In the genomic region with DNA sequence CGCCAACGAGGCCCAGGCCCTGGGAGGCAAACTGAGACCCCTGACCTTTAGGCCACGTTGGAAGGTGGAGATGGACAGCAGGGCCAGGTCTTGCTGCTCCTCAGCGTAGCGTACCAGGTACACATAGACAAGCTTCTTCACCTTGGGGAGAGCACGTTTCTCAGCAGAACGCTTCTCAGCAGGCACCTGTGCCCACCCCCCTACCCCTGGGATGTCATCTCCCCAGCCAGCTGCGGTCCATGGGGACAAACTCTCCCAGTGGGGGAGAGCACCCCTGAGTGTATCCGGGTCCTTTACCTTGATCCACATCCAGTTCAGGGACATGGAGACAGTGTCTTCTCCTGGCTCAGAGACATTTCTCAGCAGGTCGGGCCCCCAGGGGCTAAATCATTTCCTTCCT, we compare ENCODE assay signal across 10 cellular contexts. TPM values are rescaled to one million over a fixed set of nuclear protein-coding genes. Genes with fewer than 3 reads are reported as not detected.
"Had no signal": no experiment of that assay in that cellular context is flagged by ENCODE, and none has a peak within 500 bp of the region (broad histone marks: within the 10 kb centered on the region; RNA-seq: fewer than 3 reads in every experiment).

No MANE protein-coding gene starts in this region.

- H3K9me3 ChIP-seq: HAP-1 had no signal

- H2AFZ ChIP-seq: GM23248 had no signal

- H3K36me3 ChIP-seq: HAP-1 had no signal

- H3K4me3 ChIP-seq: GM23248, HAP-1, K562 had no signal

- H3K4me1 ChIP-seq: HAP-1 had no signal

- DNase-seq: GM23248, GOT3, H7, HFFc6, IMR-90 had no signal

- ATAC-seq: HCT116 had no signal

- H3K27ac ChIP-seq: GM23248, HL-60 had no signal

RNA-seq across cellular contexts. Expression of a gene that starts 21.0 kb away (rescaled TPM):
- total RNA-seq: HFFc6, HT1080, IMR-90 had no signal
